In genomic region chr16:11063432-11064201, GRCh38 we compare ENCODE assay signal across 17 cellular contexts.
DNase-seq lines count a peak whose midpoint lies in the region; TF ChIP-seq lines count a peak whose summit lies in the region.
"Had no signal": no experiment of that assay in that cellular context is flagged by ENCODE, and none has a peak within 500 bp of the region (broad histone marks: within the 10 kb centered on the region; RNA-seq: fewer than 3 reads in every experiment).

No MANE protein-coding gene starts in this region.

- H3K4me3 ChIP-seq in endodermal cell (ENCODE audit: low read length) = no peak overlapping the region
- H3K4me3 ChIP-seq in parathyroid adenoma (ENCODE audit: low read depth, low read length) = peak overlapping the region; percentile 35
- H3K4me3 ChIP-seq: colonic mucosa, right lobe of liver had no signal

- H3K27ac Mint-ChIP-seq in T-helper 2 cell treated with Interferon-gamma antibody and Interleukin-4, amounts not matched to agents 5 μg/mL and 100 μg/mL, for 36 hours = peak overlapping the region; percentile 46
- peak overlapping the region; percentile 67 for H3K27ac Mint-ChIP-seq in endodermal cell
- H3K27ac Mint-ChIP-seq: IgD-negative memory B cell, memory B cell had no signal

- peak overlapping the region; percentile 20 for H3K9ac ChIP-seq in endodermal cell (ENCODE audit: extremely low read depth, low read length, poor library complexity, severe bottlenecking)
- H3K9ac ChIP-seq in parathyroid adenoma = no peak overlapping the region

- DNase-seq in T-helper 2 cell treated with Interferon-gamma antibody and Interleukin-4, amounts not matched to agents 5 μg/mL and 100 μg/mL, for 36 hours (ENCODE audit: low spot score) = no peak
- DNase-seq in T-helper 2 cell (no peak), NCI-H187 treated with DMSO at 0.1 percent for 48 hours (lab: John Stamatoyannopoulos, UW) (peak; percentile 67), endodermal cell (no peak), HCEC 1CT (no peak), NCI-H82 treated with DMSO at 0.1 percent for 48 hours (lab: John Stamatoyannopoulos, UW; ENCODE audit: unreplicated experiment) (no peak)
- DNase-seq in activated CD4-positive, alpha-beta T cell treated with anti-CD3 and anti-CD28 coated beads, Interleukin-2, amount 50 U/mL, for 4 hours = no peak
- DNase-seq: activated T-cell treated with anti-CD3 and anti-CD28 coated beads, Interleukin-2, amount 50 U/mL, for 48 hours; colonic mucosa; NCI-H1436 treated with DMSO at 0.1 percent for 48 hours; NCI-H524 treated with DMSO at 0.1 percent for 48 hours; right lobe of liver; Right ventricle myocardium superior had no signal

- H3K36me3 ChIP-seq in endodermal cell (ENCODE audit: control insufficient read depth, insufficient read depth, low read length) (peaks cover 34% of the 10 kb centered on the region), parathyroid adenoma (ENCODE audit: control insufficient read depth, insufficient read depth, low read length) (no peaks in the 10 kb centered on the region)
- H3K36me3 ChIP-seq: colonic mucosa had no signal

- no peaks in the 10 kb centered on the region for H3K9me3 Mint-ChIP-seq in T-helper 2 cell treated with Interferon-gamma antibody and Interleukin-4, amounts not matched to agents 5 μg/mL and 100 μg/mL, for 36 hours
- no peaks in the 10 kb centered on the region for H3K9me3 Mint-ChIP-seq in endodermal cell
- H3K9me3 Mint-ChIP-seq: brain, IgD-negative memory B cell, memory B cell had no signal

- no peak overlapping the region for H3K4me3 Mint-ChIP-seq in T-helper 2 cell treated with Interferon-gamma antibody and Interleukin-4, amounts not matched to agents 5 μg/mL and 100 μg/mL, for 36 hours
- no peak overlapping the region for H3K4me3 Mint-ChIP-seq in endodermal cell
- H3K4me3 Mint-ChIP-seq: brain, IgD-negative memory B cell, memory B cell had no signal

- no peaks in the 10 kb centered on the region for H3K79me2 ChIP-seq in parathyroid adenoma

- 77 to 89% methylated on average over 3 to 8 of the region's 8 CpGs for WGBS in endodermal cell (ENCODE audit: insufficient coverage in 1 of 2, insufficient read length in 1 of 2), 2 experiments

- H2AFZ ChIP-seq in parathyroid adenoma = peak overlapping the region; percentile 61

- no peak for TF ChIP-seq CTCF in endodermal cell (conservative IDR thresholded peaks at IDR 0.05)
- TF ChIP-seq CTCF in parathyroid adenoma (IDR thresholded peaks at IDR 0.05) = no peak

- no peaks in the 10 kb centered on the region for H3K27me3 Mint-ChIP-seq in T-helper 2 cell treated with Interferon-gamma antibody and Interleukin-4, amounts not matched to agents 5 μg/mL and 100 μg/mL, for 36 hours (ENCODE audit: low read depth)
- H3K27me3 Mint-ChIP-seq in endodermal cell (ENCODE audit: insufficient read depth) = no peaks in the 10 kb centered on the region
- H3K27me3 Mint-ChIP-seq: IgD-negative memory B cell, memory B cell had no signal

- H3K36me3 Mint-ChIP-seq in T-helper 2 cell treated with Interferon-gamma antibody and Interleukin-4, amounts not matched to agents 5 μg/mL and 100 μg/mL, for 36 hours (ENCODE audit: low read depth) = peaks cover 42% of the 10 kb centered on the region
- peaks cover 34% of the 10 kb centered on the region for H3K36me3 Mint-ChIP-seq in endodermal cell (ENCODE audit: low read depth)

- H3K4me1 ChIP-seq in endodermal cell (ENCODE audit: control insufficient read depth, insufficient read depth, low read length) (peaks cover 15% of the 10 kb centered on the region), parathyroid adenoma (peaks cover 24% of the 10 kb centered on the region)
- H3K4me1 ChIP-seq: colonic mucosa had no signal

- H3K27me3 ChIP-seq in endodermal cell (ENCODE audit: control insufficient read depth, insufficient read depth, low read length, poor library complexity, severe bottlenecking) (no peaks in the 10 kb centered on the region), parathyroid adenoma (ENCODE audit: control insufficient read depth, insufficient read depth, low read length) (no peaks in the 10 kb centered on the region)
- H3K27me3 ChIP-seq: colonic mucosa, right lobe of liver had no signal

- H3K4me1 Mint-ChIP-seq in T-helper 2 cell treated with Interferon-gamma antibody and Interleukin-4, amounts not matched to agents 5 μg/mL and 100 μg/mL, for 36 hours (ENCODE audit: low read depth) = peaks cover 68% of the 10 kb centered on the region
- peaks cover 14% of the 10 kb centered on the region for H3K4me1 Mint-ChIP-seq in endodermal cell
- H3K4me1 Mint-ChIP-seq: IgD-negative memory B cell, memory B cell had no signal

- H3K4me2 ChIP-seq in parathyroid adenoma (ENCODE audit: low read length) = peak overlapping the region; percentile 54

- H3K9me3 ChIP-seq in endodermal cell (ENCODE audit: control insufficient read depth, low read length) (no peaks in the 10 kb centered on the region), parathyroid adenoma (ENCODE audit: control insufficient read depth, low read length) (no peaks in the 10 kb centered on the region)
- H3K9me3 ChIP-seq: colonic mucosa, right lobe of liver had no signal

- H3K27ac ChIP-seq in endodermal cell (ENCODE audit: low read depth, low read length) (no peak overlapping the region), parathyroid adenoma (peak overlapping the region; percentile 78)
- H3K27ac ChIP-seq: colonic mucosa, right lobe of liver had no signal
